ENCODE assay signal across 9 cellular contexts in the genomic region with DNA sequence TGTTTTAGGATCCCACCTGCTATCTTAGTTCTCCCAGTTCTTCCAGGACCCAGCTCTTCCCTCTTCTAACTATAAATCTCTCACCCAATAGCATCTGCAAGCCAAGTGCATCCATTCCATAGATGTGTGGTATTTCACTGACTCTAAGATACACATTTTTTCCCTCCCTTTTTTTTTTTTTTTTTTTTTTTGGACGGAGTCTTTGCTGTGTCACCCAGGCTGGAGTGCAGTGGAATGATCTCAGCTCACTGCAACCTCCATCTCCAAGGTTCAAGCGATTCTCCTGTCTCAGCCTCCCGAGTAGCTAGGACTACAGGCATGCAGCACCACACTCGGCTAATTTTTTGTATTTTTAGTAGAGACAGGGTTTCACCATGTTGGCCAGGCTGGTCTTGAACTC. TPM values are rescaled to one million over a fixed set of nuclear protein-coding genes. Genes with fewer than 3 reads are reported as not detected.
A peak's percentile ranks its signal among the peaks of the same experiment; 100 is the strongest.
DNase-seq lines count a peak whose midpoint lies in the region; ATAC-seq and TF ChIP-seq lines count a peak whose summit lies in the region.
"Not testable (repeated sequence)": the region's sequence is repeated elsewhere in the genome, so short reads cannot be mapped to it uniquely, and the experiment has no call there.
"Had no signal": no experiment of that assay in that cellular context is flagged by ENCODE, and none has a peak within 500 bp of the region (broad histone marks: within the 10 kb centered on the region; RNA-seq: fewer than 3 reads in every experiment).

No MANE protein-coding gene starts in this region.

- H3K4me3 ChIP-seq in CD8-positive, alpha-beta T cell (ENCODE audit: low read depth, low read length): peak overlapping the region; percentile 95
- H3K4me3 ChIP-seq in HUES48 (ENCODE audit: low read depth, low read length) (peak overlapping the region; percentile 82), SJSA1 (peak overlapping the region; percentile 85; the same call in 1 of the 2 replicates), cardiac muscle cell (peak overlapping the region; percentile 83)

- H3K36me3 ChIP-seq in CD8-positive, alpha-beta T cell (ENCODE audit: insufficient read depth, low read length): peaks cover 25% of the 10 kb centered on the region
- peaks cover 45% of the 10 kb centered on the region for H3K36me3 ChIP-seq in HUES48 (ENCODE audit: control insufficient read depth, insufficient read depth, low read length)
- peaks cover 51% of the 10 kb centered on the region for H3K36me3 ChIP-seq in SJSA1
- peaks cover 26% of the 10 kb centered on the region for H3K36me3 ChIP-seq in cardiac muscle cell

- H3K9me3 ChIP-seq in CD8-positive, alpha-beta T cell (ENCODE audit: low read length); HUES48 (ENCODE audit: control insufficient read depth, insufficient read depth, low read length); SJSA1 (replicated peaks); cardiac muscle cell (ENCODE audit: low read depth): not testable (repeated sequence)

- not testable (repeated sequence) for H3K9ac ChIP-seq in HUES48 (ENCODE audit: low read depth, low read length)

- TF ChIP-seq CTCF in CD8-positive, alpha-beta T cell (IDR thresholded peaks at IDR 0.05); cardiac muscle cell (IDR thresholded peaks at IDR 0.05; ENCODE audit: low read depth, low read length): not testable (repeated sequence)

- H3K36me3 Mint-ChIP-seq in CD8-positive, alpha-beta T cell: peaks cover 45% of the 10 kb centered on the region
- H3K36me3 Mint-ChIP-seq in activated T-helper 17 cell treated with anti-CD3 and anti-CD28 coated beads, Interleukin-2, amount 50 U/mL, for 72 hours (ENCODE audit: low read depth): peaks cover 64% of the 10 kb centered on the region
- peaks cover 53% of the 10 kb centered on the region for H3K36me3 Mint-ChIP-seq in dendritic cell treated with granulocyte-macrophage colony-stimulating factor and Interleukin-4, amounts not matched to agents 40 ng/mL and 50 ng/mL, for 4 days (ENCODE audit: low read depth)
- peaks cover 25% of the 10 kb centered on the region for H3K36me3 Mint-ChIP-seq in natural killer cell treated with Interleukin-12 subunit alpha and Interleukin-12 subunit beta and Interleukin-15 and Interleukin-18, amount 100 ng/mL, for 72 hours

- intact Hi-C loops in CD8-positive, alpha-beta T cell (cut with DNase I, micrococcal nuclease): loop anchor here (1.0 to 10.0 kb wide), 4 partner anchors 27 to 807 kb away; a partner anchor contains a TSS
- intact Hi-C loops in dendritic cell treated with granulocyte-macrophage colony-stimulating factor and Interleukin-4, amounts not matched to agents 40 ng/mL and 50 ng/mL, for 4 days (cut with micrococcal nuclease): not testable (repeated sequence)

- not testable (repeated sequence) for H3K27me3 ChIP-seq in CD8-positive, alpha-beta T cell (ENCODE audit: insufficient read depth, low read length); SJSA1 (replicated peaks); cardiac muscle cell
- peaks cover 29% of the 10 kb centered on the region for H3K27me3 ChIP-seq in HUES48 (ENCODE audit: control insufficient read depth, insufficient read depth, low read length)

- H3K4me1 Mint-ChIP-seq in CD8-positive, alpha-beta T cell (ENCODE audit: low read depth): peaks cover 47% of the 10 kb centered on the region
- peaks cover 28% of the 10 kb centered on the region for H3K4me1 Mint-ChIP-seq in activated T-helper 17 cell treated with anti-CD3 and anti-CD28 coated beads, Interleukin-2, amount 50 U/mL, for 72 hours
- H3K4me1 Mint-ChIP-seq in dendritic cell treated with granulocyte-macrophage colony-stimulating factor and Interleukin-4, amounts not matched to agents 40 ng/mL and 50 ng/mL, for 4 days (ENCODE audit: low read depth): peaks cover 41% of the 10 kb centered on the region
- peaks cover 34 to 53% of the 10 kb centered on the region in 2 donors for H3K4me1 Mint-ChIP-seq in natural killer cell treated with Interleukin-12 subunit alpha and Interleukin-12 subunit beta and Interleukin-15 and Interleukin-18, amount 100 ng/mL, for 72 hours (ENCODE audit: low read depth in 2 of 2)
- peaks cover 57% of the 10 kb centered on the region for H3K4me1 Mint-ChIP-seq in stimulated activated naive CD8-positive, alpha-beta T cell treated with anti-CD3 and anti-CD28 coated beads, Interleukin-15, amount 100 ng/mL, for 72 hours

- POLR2A ChIA-PET in CD8-positive, alpha-beta T cell (lab: Charles Lee): interaction anchor here (1.0 to 1.2 kb wide), 2 partner anchors 10 to 115 kb away, joined by 3 read pairs; no protein-coding TSS in a partner anchor

- H3K27me3 Mint-ChIP-seq in CD8-positive, alpha-beta T cell (ENCODE audit: low read depth); activated T-helper 17 cell treated with anti-CD3 and anti-CD28 coated beads, Interleukin-2, amount 50 U/mL, for 72 hours; dendritic cell treated with granulocyte-macrophage colony-stimulating factor and Interleukin-4, amounts not matched to agents 40 ng/mL and 50 ng/mL, for 4 days; natural killer cell treated with Interleukin-12 subunit alpha and Interleukin-12 subunit beta and Interleukin-15 and Interleukin-18, amount 100 ng/mL, for 72 hours; stimulated activated naive CD8-positive, alpha-beta T cell treated with anti-CD3 and anti-CD28 coated beads, Interleukin-15, amount 100 ng/mL, for 72 hours: not testable (repeated sequence)

- CTCF ChIA-PET in CD8-positive, alpha-beta T cell (lab: Charles Lee): interaction anchor here (0.9 to 4.1 kb wide), 7 partner anchors 10 to 128 kb away, joined by 3 to 40 read pairs (median 5); no protein-coding TSS in a partner anchor

- H3K4me3 Mint-ChIP-seq in CD8-positive, alpha-beta T cell: peak overlapping the region; percentile 93
- peak overlapping the region; percentile 98 for H3K4me3 Mint-ChIP-seq in activated T-helper 17 cell treated with anti-CD3 and anti-CD28 coated beads, Interleukin-2, amount 50 U/mL, for 72 hours
- peak overlapping the region; percentile 44 for H3K4me3 Mint-ChIP-seq in dendritic cell treated with granulocyte-macrophage colony-stimulating factor and Interleukin-4, amounts not matched to agents 40 ng/mL and 50 ng/mL, for 4 days
- H3K4me3 Mint-ChIP-seq in natural killer cell treated with Interleukin-12 subunit alpha and Interleukin-12 subunit beta and Interleukin-15 and Interleukin-18, amount 100 ng/mL, for 72 hours: peak overlapping the region; percentile 91
- peak overlapping the region; percentile 94 to 97 for H3K4me3 Mint-ChIP-seq in stimulated activated naive CD8-positive, alpha-beta T cell treated with anti-CD3 and anti-CD28 coated beads, Interleukin-15, amount 100 ng/mL, for 72 hours

- not testable (repeated sequence) for H3K27ac ChIP-seq in CD8-positive, alpha-beta T cell (ENCODE audit: low read depth, low read length); HUES48 (ENCODE audit: low read depth, low read length); SJSA1; cardiac muscle cell

- H3K4me1 ChIP-seq in CD8-positive, alpha-beta T cell (ENCODE audit: insufficient read depth, low read length): peaks cover 26% of the 10 kb centered on the region
- H3K4me1 ChIP-seq in HUES48 (ENCODE audit: control insufficient read depth, insufficient read depth, low read length) (peaks cover 14% of the 10 kb centered on the region), SJSA1 (replicated peaks) (peaks cover 17% of the 10 kb centered on the region)
- not testable (repeated sequence) for H3K4me1 ChIP-seq in cardiac muscle cell (ENCODE audit: low read depth)

- H3K27ac Mint-ChIP-seq in CD8-positive, alpha-beta T cell: peak overlapping the region; percentile 58
- H3K27ac Mint-ChIP-seq in activated T-helper 17 cell treated with anti-CD3 and anti-CD28 coated beads, Interleukin-2, amount 50 U/mL, for 72 hours: peak overlapping the region; percentile 96
- H3K27ac Mint-ChIP-seq in dendritic cell treated with granulocyte-macrophage colony-stimulating factor and Interleukin-4, amounts not matched to agents 40 ng/mL and 50 ng/mL, for 4 days: peak overlapping the region; percentile 91
- peak overlapping the region; percentile 90 to 93 for H3K27ac Mint-ChIP-seq in natural killer cell treated with Interleukin-12 subunit alpha and Interleukin-12 subunit beta and Interleukin-15 and Interleukin-18, amount 100 ng/mL, for 72 hours
- peak overlapping the region; percentile 83 to 97 for H3K27ac Mint-ChIP-seq in stimulated activated naive CD8-positive, alpha-beta T cell treated with anti-CD3 and anti-CD28 coated beads, Interleukin-15, amount 100 ng/mL, for 72 hours

- not testable (repeated sequence) for H3K9me3 Mint-ChIP-seq in CD8-positive, alpha-beta T cell; activated T-helper 17 cell treated with anti-CD3 and anti-CD28 coated beads, Interleukin-2, amount 50 U/mL, for 72 hours; dendritic cell treated with granulocyte-macrophage colony-stimulating factor and Interleukin-4, amounts not matched to agents 40 ng/mL and 50 ng/mL, for 4 days; natural killer cell treated with Interleukin-12 subunit alpha and Interleukin-12 subunit beta and Interleukin-15 and Interleukin-18, amount 100 ng/mL, for 72 hours; stimulated activated naive CD8-positive, alpha-beta T cell treated with anti-CD3 and anti-CD28 coated beads, Interleukin-15, amount 100 ng/mL, for 72 hours

- not testable (repeated sequence) for ATAC-seq in CD8-positive, alpha-beta T cell; activated T-helper 17 cell treated with anti-CD3 and anti-CD28 coated beads, Interleukin-2, amount 50 U/mL, for 72 hours (replicated peaks); natural killer cell treated with Interleukin-12 subunit alpha and Interleukin-12 subunit beta and Interleukin-15 and Interleukin-18, amount 100 ng/mL, for 72 hours; stimulated activated naive CD8-positive, alpha-beta T cell treated with anti-CD3 and anti-CD28 coated beads, Interleukin-15, amount 100 ng/mL, for 72 hours

- not testable (repeated sequence) for DNase-seq in CD8-positive, alpha-beta T cell; SJSA1 (ENCODE audit: low read depth in 1 of 2, low spot score in 2 of 2); cardiac muscle cell (ENCODE audit: low read depth in 1 of 2, low spot score in 1 of 2); natural killer cell treated with Interleukin-12 subunit alpha and Interleukin-12 subunit beta and Interleukin-15 and Interleukin-18, amount 100 ng/mL, for 72 hours (ENCODE audit: low spot score); stimulated activated naive CD8-positive, alpha-beta T cell treated with anti-CD3 and anti-CD28 coated beads, Interleukin-15, amount 100 ng/mL, for 72 hours

RNA-seq across cellular contexts. Expression of a gene that starts 1.7 kb away (rescaled TPM):
- 10 to 100 TPM; 16.0 to 19.1 TPM for total RNA-seq in CD8-positive, alpha-beta T cell
- total RNA-seq in SJSA1 (2014; rRNA removed; shearing (Covaris generic)): 18.2 and 20.5 TPM in 2 replicates
- 100 to 1,000 TPM; 110 to 119 TPM for total RNA-seq in activated T-helper 17 cell treated with anti-CD3 and anti-CD28 coated beads, Interleukin-2, amount 50 U/mL, for 72 hours
- 8.6 and 11.1 TPM in 2 replicates for total RNA-seq in cardiac muscle cell
- polyA plus RNA-seq in cardiac muscle cell: 6.9 and 8.9 TPM in 2 replicates
- 10 to 100 TPM; 67.8 to 94.2 TPM for total RNA-seq in natural killer cell treated with Interleukin-12 subunit alpha and Interleukin-12 subunit beta and Interleukin-15 and Interleukin-18, amount 100 ng/mL, for 72 hours

RNA-seq across cellular contexts. Expression of a gene that starts 5.1 kb away (rescaled TPM):
- under 1 TPM in 1 of 2 experiments, not detected in 1; 0.24 TPM for total RNA-seq in CD8-positive, alpha-beta T cell
- total RNA-seq in SJSA1 (2014; rRNA removed; shearing (Covaris generic)): not detected in 2 replicates
- 1 to 10 TPM in 1 of 2 donors, under 1 TPM in 1; 0.86 to 1.9 TPM for total RNA-seq in activated T-helper 17 cell treated with anti-CD3 and anti-CD28 coated beads, Interleukin-2, amount 50 U/mL, for 72 hours
- 0.11 and 0.69 TPM in 2 replicates for total RNA-seq in cardiac muscle cell
- polyA plus RNA-seq in cardiac muscle cell: 2.0 and 3.0 TPM in 2 replicates
- not detected for total RNA-seq in natural killer cell treated with Interleukin-12 subunit alpha and Interleukin-12 subunit beta and Interleukin-15 and Interleukin-18, amount 100 ng/mL, for 72 hours
- total RNA-seq: pulmonary artery endothelial cell had no signal

RNA-seq across cellular contexts. Expression of a gene that starts 26.0 kb away (rescaled TPM):
- total RNA-seq in CD8-positive, alpha-beta T cell: not detected
- not detected in 2 replicates for total RNA-seq in SJSA1 (2014; rRNA removed; shearing (Covaris generic))
- total RNA-seq in activated T-helper 17 cell treated with anti-CD3 and anti-CD28 coated beads, Interleukin-2, amount 50 U/mL, for 72 hours: under 1 TPM in 1 of 2 donors, not detected in 1; 0.11 TPM
- total RNA-seq in cardiac muscle cell: 0.11 TPM in 1 of 2 replicates, not detected in the other
- polyA plus RNA-seq in cardiac muscle cell: 0.09 TPM in 1 of 2 replicates, not detected in the other
- total RNA-seq in natural killer cell treated with Interleukin-12 subunit alpha and Interleukin-12 subunit beta and Interleukin-15 and Interleukin-18, amount 100 ng/mL, for 72 hours: under 1 TPM in 1 of 2 donors, not detected in 1; 0.10 TPM
- total RNA-seq: pulmonary artery endothelial cell had no signal

RNA-seq across cellular contexts. Expression of a gene that starts 26.6 kb away (rescaled TPM):
- 100 to 1,000 TPM; 200 to 208 TPM for total RNA-seq in CD8-positive, alpha-beta T cell
- 124 and 131 TPM in 2 replicates for total RNA-seq in SJSA1 (2014; rRNA removed; shearing (Covaris generic))
- 100 to 1,000 TPM; 214 to 269 TPM for total RNA-seq in activated T-helper 17 cell treated with anti-CD3 and anti-CD28 coated beads, Interleukin-2, amount 50 U/mL, for 72 hours
- 218 and 221 TPM in 2 replicates for total RNA-seq in cardiac muscle cell
- polyA plus RNA-seq in cardiac muscle cell: 230 and 248 TPM in 2 replicates
- 100 to 1,000 TPM; 133 to 233 TPM for total RNA-seq in natural killer cell treated with Interleukin-12 subunit alpha and Interleukin-12 subunit beta and Interleukin-15 and Interleukin-18, amount 100 ng/mL, for 72 hours

Comparison
In these comparisons a context has a peak if more than half of its experiments do, and no peak if none do; other contexts are left out.
1. H3K4me3 Mint-ChIP-seq: peak in every context shown above with its lines; median percentile 98 in activated T-helper 17 cell treated with anti-CD3 and anti-CD28 coated beads, Interleukin-2, amount 50 U/mL, for 72 hours; 96 in stimulated activated naive CD8-positive, alpha-beta T cell treated with anti-CD3 and anti-CD28 coated beads, Interleukin-15, amount 100 ng/mL, for 72 hours; 93 in CD8-positive, alpha-beta T cell; 91 in natural killer cell treated with Interleukin-12 subunit alpha and Interleukin-12 subunit beta and Interleukin-15 and Interleukin-18, amount 100 ng/mL, for 72 hours; 44 in dendritic cell treated with granulocyte-macrophage colony-stimulating factor and Interleukin-4, amounts not matched to agents 40 ng/mL and 50 ng/mL, for 4 days.